In genomic region chr19:16828990-16829821, GRCh38 we compare ENCODE assay signal across 8 cellular contexts. TPM values are rescaled to one million over a fixed set of nuclear protein-coding genes. Genes with fewer than 3 reads are reported as not detected.
DNase-seq lines count a peak whose midpoint lies in the region; ATAC-seq and TF ChIP-seq lines count a peak whose summit lies in the region.

Gene SIN3B (plus strand): TSS chr19:16829398. CDS start chr19:16829421, 23 bp downstream.

- H3K27me3 Mint-ChIP-seq in CD8-positive, alpha-beta T cell (ENCODE audit: low read depth): peaks cover 17% of the 10 kb centered on the region
- H3K27me3 Mint-ChIP-seq in GM23338 (ENCODE audit: insufficient read depth, low read depth, poor library complexity): peaks cover 24% of the 10 kb centered on the region

- H4K20me1 ChIP-seq in GM23338 (replicated peaks; ENCODE audit: insufficient read depth): peaks cover 7% of the 10 kb centered on the region; the same call in 1 of the 2 replicates

- peak in 1 of 2 donors; percentile 74 for TF ChIP-seq POLR2A in tibial nerve (IDR thresholded peaks at IDR 0.05)

- peak within 1 kb of the TSS; percentile 86 for H3K27ac Mint-ChIP-seq in CD8-positive, alpha-beta T cell
- H3K27ac Mint-ChIP-seq in GM23338: peak within 1 kb of the TSS; percentile 92

- H3K27ac ChIP-seq in CD8-positive, alpha-beta T cell (ENCODE audit: low read depth, low read length): peak within 1 kb of the TSS; percentile 42
- peak within 1 kb of the TSS; percentile 7; the same call in 1 of the 2 replicates for H3K27ac ChIP-seq in GM23338 (ENCODE audit: low read depth)
- H3K27ac ChIP-seq in heart right ventricle: peak within 1 kb of the TSS; percentile 72 to 89 (median 80)
- peak within 1 kb of the TSS; percentile 74 to 95 (median 84) for H3K27ac ChIP-seq in tibial nerve

- TF ChIP-seq EP300 in tibial nerve (IDR thresholded peaks at IDR 0.05): peak; percentile 54 to 84

- H3K4me3 Mint-ChIP-seq in CD8-positive, alpha-beta T cell: peak within 1 kb of the TSS; percentile 84
- H3K4me3 Mint-ChIP-seq in GM23338: peak within 1 kb of the TSS; percentile 89

- H3K9me3 ChIP-seq in CD8-positive, alpha-beta T cell (ENCODE audit: low read length): no peaks in the 10 kb centered on the region
- H3K9me3 ChIP-seq in heart right ventricle: no peaks in the 10 kb centered on the region
- H3K9me3 ChIP-seq in tibial nerve: no peaks in the 10 kb centered on the region

- CTCF ChIA-PET in CD8-positive, alpha-beta T cell (lab: Charles Lee): no interaction called here

- 0 out of 2 replicates have a peak, but pooled peaks cover 10% of the 10 kb centered on the region for H3F3A ChIP-seq in GM23338 (replicated peaks; ENCODE audit: low read depth)

- peak; percentile 98 for ATAC-seq in CD8-positive, alpha-beta T cell
- ATAC-seq in GM23338 (peak; percentile 56), heart right ventricle (peak; percentile 83 to 95 (median 90))

- 2 to 3% methylated on average over 44 to 63 of the region's 63 CpGs for WGBS in heart right ventricle, 2 donors
- 2 to 9% methylated on average over 13 to 40 of the region's 63 CpGs for WGBS in tibial nerve, 2 donors

- POLR2A ChIA-PET in CD8-positive, alpha-beta T cell (lab: Charles Lee): no interaction called here

- DNase-seq in CD8-positive, alpha-beta T cell: peak; percentile 79 to 95 (median 88)
- DNase-seq in GM23338 (ENCODE audit: low spot score) (peak; percentile 90), NCI-H1436 treated with DMSO at 0.1 percent for 48 hours (lab: John Stamatoyannopoulos, UW) (peak; percentile 10), T-helper 2 cell (peak; percentile 80 to 90 (median 81)), amniotic stem cell (lab: John Stamatoyannopoulos, UW) (peak; percentile 63), heart right ventricle (peak; percentile 82 to 88), posterior cingulate gyrus (peak; percentile 67 to 98 (median 85)), tibial nerve (ENCODE audit: low spot score in 2 of 2) (peak; percentile 64 to 71)

- H3K27me3 ChIP-seq in CD8-positive, alpha-beta T cell (ENCODE audit: insufficient read depth, low read length): no peaks in the 10 kb centered on the region
- H3K27me3 ChIP-seq in GM23338 (ENCODE audit: insufficient read depth) (no peaks in the 10 kb centered on the region), heart right ventricle (peaks cover 0 to 5% (median 0%) of the 10 kb centered on the region in 7 donors), tibial nerve (no peaks in the 10 kb centered on the region)

- peaks cover 15% of the 10 kb centered on the region for H3K4me1 ChIP-seq in CD8-positive, alpha-beta T cell (ENCODE audit: insufficient read depth, low read length)
- peaks cover 34% of the 10 kb centered on the region for H3K4me1 ChIP-seq in GM23338 (ENCODE audit: insufficient read depth)
- peaks cover 12 to 52% (median 30%) of the 10 kb centered on the region in 9 donors for H3K4me1 ChIP-seq in heart right ventricle
- peaks cover 0 to 43% (median 9%) of the 10 kb centered on the region in 4 donors for H3K4me1 ChIP-seq in tibial nerve

- H3K79me2 ChIP-seq in GM23338 (replicated peaks; ENCODE audit: insufficient read depth): peaks cover 23% of the 10 kb centered on the region

- no peak for TF ChIP-seq CTCF in CD8-positive, alpha-beta T cell (IDR thresholded peaks at IDR 0.05)
- TF ChIP-seq CTCF in GM23338 (conservative IDR thresholded peaks at IDR 0.05; ENCODE audit: low read depth in 2 of 2) (no peak), heart right ventricle (IDR thresholded peaks at IDR 0.05) (peak in 1 of 9 donors; percentile 8), tibial nerve (IDR thresholded peaks at IDR 0.05) (peak in 1 of 5 experiments; percentile 15)

- H2AFZ ChIP-seq in GM23338: peak within 1 kb of the TSS; percentile 89

- H3K4me1 Mint-ChIP-seq in CD8-positive, alpha-beta T cell (ENCODE audit: low read depth): peaks cover 41% of the 10 kb centered on the region
- H3K4me1 Mint-ChIP-seq in GM23338: peaks cover 40% of the 10 kb centered on the region

- H3K36me3 Mint-ChIP-seq in CD8-positive, alpha-beta T cell: peaks cover 34% of the 10 kb centered on the region
- H3K36me3 Mint-ChIP-seq in GM23338 (ENCODE audit: low read depth): peaks cover 44% of the 10 kb centered on the region

- H3K36me3 ChIP-seq in CD8-positive, alpha-beta T cell (ENCODE audit: insufficient read depth, low read length): peaks cover 16% of the 10 kb centered on the region
- H3K36me3 ChIP-seq in GM23338 (ENCODE audit: insufficient read depth) (peaks cover 9% of the 10 kb centered on the region; the same call in 1 of the 2 replicates), heart right ventricle (peaks cover 0 to 38% (median 23%) of the 10 kb centered on the region in 9 donors), tibial nerve (peaks cover 0 to 32% (median 5%) of the 10 kb centered on the region in 3 donors)

- H3K4me2 ChIP-seq in GM23338: peak within 1 kb of the TSS; percentile 100

- no peaks in the 10 kb centered on the region for H3K9me3 Mint-ChIP-seq in CD8-positive, alpha-beta T cell
- H3K9me3 Mint-ChIP-seq in GM23338: peaks cover 6% of the 10 kb centered on the region; the same call in 2 of the 3 replicates

- peak within 1 kb of the TSS; percentile 61 for H3K4me3 ChIP-seq in CD8-positive, alpha-beta T cell (ENCODE audit: low read depth, low read length)
- peak within 1 kb of the TSS; percentile 96 for H3K4me3 ChIP-seq in GM23338
- H3K4me3 ChIP-seq in heart right ventricle: peak within 1 kb of the TSS; percentile 59 to 87 (median 80)
- peak within 1 kb of the TSS; percentile 63 to 93 (median 76) for H3K4me3 ChIP-seq in tibial nerve

- intact Hi-C loops in CD8-positive, alpha-beta T cell (cut with DNase I, micrococcal nuclease): no loop called here
- intact Hi-C loops in heart right ventricle (cut with DNase I) (loop anchor here in 2 of 10 donors (5.0 kb wide), 2 partner anchors 57 to 68 kb away; no protein-coding TSS in a partner anchor), posterior cingulate gyrus (cut with DNase I) (no loop called here)

- no peaks in the 10 kb centered on the region for H3K9me2 ChIP-seq in GM23338 (ENCODE audit: insufficient read depth)

TF ChIP-seq in GM23338, 12 proteins besides CTCF, POLR2A, EP300 and RAD21 (continues in another document):
- TF ChIP-seq POLR2AphosphoS5 (IDR thresholded peaks at IDR 0.05; ENCODE audit: low read depth) (peak; percentile 79), ZNF114 (CRISPR knock-in tag; IDR thresholded peaks at IDR 0.05) (no peak), EZH2phosphoT487 (IDR thresholded peaks at IDR 0.05; ENCODE audit: unreplicated experiment) (no peak), EZH2 (IDR thresholded peaks at IDR 0.05; ENCODE audit: low read depth, unreplicated experiment) (no peak)

RNA-seq across cellular contexts. Expression of gene SIN3B, which starts in this region (rescaled TPM):
- 10 to 100 TPM; 46.1 to 46.5 TPM for total RNA-seq in CD8-positive, alpha-beta T cell
- total RNA-seq in GM23338 (2014; rRNA removed; shearing (Covaris generic)): 68.6 and 80.0 TPM in 2 replicates
- polyA plus RNA-seq in GM23338 (2016; fragmentation: Nextera tagmentation; extraction: Ambion mirVana): 36.0 and 37.6 TPM in 2 replicates
- 10 to 100 TPM; 22.9 to 30.6 (median 24.8) TPM for total RNA-seq in heart right ventricle
- polyA plus RNA-seq in heart right ventricle: 10 to 100 TPM; 13.9 to 37.7 TPM
- 100 to 1,000 TPM in 1 of 4 donors, 10 to 100 TPM in 3; 75.2 to 152 (median 86.3) TPM for total RNA-seq in tibial nerve

Comparison
In these comparisons a context has a peak if more than half of its experiments do, and no peak if none do; other contexts are left out.
1. Peak in every context shown above with its lines: DNase-seq, ATAC-seq, H3K4me3 ChIP-seq and H3K27ac ChIP-seq.
2. DNase-seq: peak in every context shown above with its lines; median percentile 90 in GM23338; 88 in CD8-positive, alpha-beta T cell; 85 in heart right ventricle; 85 in posterior cingulate gyrus; 81 in T-helper 2 cell; 68 in tibial nerve; 63 in amniotic stem cell; 10 in NCI-H1436 treated with DMSO at 0.1 percent for 48 hours.
3. H3K27ac ChIP-seq: peak in every context shown above with its lines; median percentile 84 in tibial nerve; 80 in heart right ventricle; 42 in CD8-positive, alpha-beta T cell; 7 in GM23338.